25 cellular contexts compared by ENCODE assay signal in genomic region chr14:64929003-64929337, GRCh38. TPM values are rescaled to one million over a fixed set of nuclear protein-coding genes. Genes with fewer than 3 reads are reported as not detected.
DNase-seq lines count a peak whose midpoint lies in the region; ATAC-seq and TF ChIP-seq lines count a peak whose summit lies in the region.
"Had no signal": no experiment of that assay in that cellular context is flagged by ENCODE, and none has a peak within 500 bp of the region (broad histone marks: within the 10 kb centered on the region; RNA-seq: fewer than 3 reads in every experiment).

No MANE protein-coding gene starts in this region.

- H3K27me3 Mint-ChIP-seq in natural killer cell (ENCODE audit: low read depth in 2 of 2): no peaks in the 10 kb centered on the region
- H3K27me3 Mint-ChIP-seq in natural killer cell treated with Interleukin-12 subunit alpha and Interleukin-12 subunit beta and Interleukin-15 and Interleukin-18, amount 100 ng/mL, for 72 hours: no peaks in the 10 kb centered on the region
- H3K27me3 Mint-ChIP-seq: activated CD8-positive, alpha-beta memory T cell treated with anti-CD3 and anti-CD28 coated beads, Interleukin-2, amount 10 ng/mL, durations not matched to agents 7 days and 5 days had no signal

- intact Hi-C loops in natural killer cell (cut with micrococcal nuclease) (loop anchor here (2.0 kb wide), 1 partner anchor 14 kb away; the partner anchor contains the start of gene CHURC1), OCI-LY7 (cut with micrococcal nuclease; ENCODE audit: unreplicated experiment) (no loop called here), left lung (cut with DNase I) (no loop called here), stomach (cut with DNase I; ENCODE audit: low total_unique reads) (loop anchor here (10.0 kb wide), 1 partner anchor 46 kb away; the partner anchor contains the start of gene RAB15)

- H3K4me1 ChIP-seq in OCI-LY7 (ENCODE audit: insufficient read depth, low read length, poor library complexity, severe bottlenecking): peaks cover 13% of the 10 kb centered on the region
- no peaks in the 10 kb centered on the region for H3K4me1 ChIP-seq in left lung
- H3K4me1 ChIP-seq in stomach: peaks cover 0 to 29% (median 14%) of the 10 kb centered on the region in 4 donors

- H3K4me2 ChIP-seq in OCI-LY7 (ENCODE audit: low read length): no peak overlapping the region

- ATAC-seq in natural killer cell (peak in 2 of 3 donors; percentile 5 to 49), left lung (no peak), GM21528 (IDR thresholded peaks at IDR 0.05; ENCODE audit: low FRiP score, unreplicated experiment) (no peak)
- no peak for ATAC-seq in natural killer cell treated with Interleukin-12 subunit alpha and Interleukin-12 subunit beta and Interleukin-15 and Interleukin-18, amount 100 ng/mL, for 72 hours

- H4K20me1 ChIP-seq in OCI-LY7 (ENCODE audit: insufficient read depth, low read length): 0 out of 2 replicates have a peak, but pooled peaks cover 2% of the 10 kb centered on the region

- WGBS in stomach, 5 donors: 90 to 98% (median 97%) methylated on average over 3 of the region's 3 CpGs

- H2AFZ ChIP-seq in OCI-LY7 (ENCODE audit: low read length): no peak overlapping the region

- H3K4me3 ChIP-seq in OCI-LY7 (ENCODE audit: low read depth, low read length, poor library complexity, severe bottlenecking): no peak overlapping the region
- no peak overlapping the region for H3K4me3 ChIP-seq in left lung
- H3K4me3 ChIP-seq in stomach: no peak overlapping the region
- H3K4me3 ChIP-seq: HAP-1, lung, right atrium auricular region had no signal

- peak overlapping the region; percentile 38 for H3K27ac ChIP-seq in OCI-LY7 (ENCODE audit: low read depth, low read length, poor library complexity, severe bottlenecking)
- peak overlapping the region; percentile 15 to 21 for H3K27ac ChIP-seq in left lung
- peak overlapping the region in 2 of 5 donors; percentile 18 to 23 for H3K27ac ChIP-seq in stomach
- H3K27ac ChIP-seq: brain microvascular endothelial cell had no signal

- H3K36me3 ChIP-seq in OCI-LY7 (ENCODE audit: insufficient read depth, low read length) (peaks cover 99% of the 10 kb centered on the region), left lung (peaks cover 0 to 87% of the 10 kb centered on the region in 2 donors), stomach (peaks cover 14 to 97% (median 92%) of the 10 kb centered on the region in 4 donors)

- TF ChIP-seq POLR2A in stomach (IDR thresholded peaks at IDR 0.05): no peak

- H3K9me2 ChIP-seq in OCI-LY7 (ENCODE audit: insufficient read depth, low read length): no peaks in the 10 kb centered on the region

- CTCF ChIA-PET in OCI-LY7 (lab: Charles Lee; ENCODE audit: unreplicated experiment): no interaction called here

- peaks cover 7% of the 10 kb centered on the region for H3K36me3 Mint-ChIP-seq in natural killer cell
- H3K36me3 Mint-ChIP-seq in natural killer cell treated with Interleukin-12 subunit alpha and Interleukin-12 subunit beta and Interleukin-15 and Interleukin-18, amount 100 ng/mL, for 72 hours: peaks cover 10% of the 10 kb centered on the region

- H3K4me3 Mint-ChIP-seq in natural killer cell: no peak overlapping the region
- H3K4me3 Mint-ChIP-seq in natural killer cell treated with Interleukin-12 subunit alpha and Interleukin-12 subunit beta and Interleukin-15 and Interleukin-18, amount 100 ng/mL, for 72 hours: no peak overlapping the region
- H3K4me3 Mint-ChIP-seq: activated CD8-positive, alpha-beta memory T cell treated with anti-CD3 and anti-CD28 coated beads, Interleukin-2, amount 10 ng/mL, durations not matched to agents 7 days and 5 days; immature natural killer cell had no signal

- no peak for TF ChIP-seq EP300 in stomach (IDR thresholded peaks at IDR 0.05)

- no peak overlapping the region for H3K27ac Mint-ChIP-seq in natural killer cell
- H3K27ac Mint-ChIP-seq in natural killer cell treated with Interleukin-12 subunit alpha and Interleukin-12 subunit beta and Interleukin-15 and Interleukin-18, amount 100 ng/mL, for 72 hours: no peak overlapping the region
- H3K27ac Mint-ChIP-seq: activated CD8-positive, alpha-beta memory T cell treated with anti-CD3 and anti-CD28 coated beads, Interleukin-2, amount 10 ng/mL, durations not matched to agents 7 days and 5 days; activated T-helper 2 cell treated with anti-CD3 and anti-CD28 coated beads, Interferon-gamma antibody, Interleukin-2, Interleukin-4, amounts not matched to agents 10 μg/mL and 5 μg/mL and 100 μg/mL, durations not matched to agents 14 hours and 24 hours and 36 hours; immature natural killer cell had no signal

- no peaks in the 10 kb centered on the region for H3K9me3 Mint-ChIP-seq in natural killer cell
- H3K9me3 Mint-ChIP-seq in natural killer cell treated with Interleukin-12 subunit alpha and Interleukin-12 subunit beta and Interleukin-15 and Interleukin-18, amount 100 ng/mL, for 72 hours: no peaks in the 10 kb centered on the region
- H3K9me3 Mint-ChIP-seq: activated T-helper 2 cell treated with anti-CD3 and anti-CD28 coated beads, Interferon-gamma antibody, Interleukin-2, Interleukin-4, amounts not matched to agents 10 μg/mL and 5 μg/mL and 100 μg/mL, durations not matched to agents 14 hours and 24 hours and 36 hours; immature natural killer cell had no signal

- DNase-seq in natural killer cell (no peak), OCI-LY7 (ENCODE audit: low spot score) (no peak), left lung (no peak), COLO829 (ENCODE audit: low spot score) (no peak), activated T-cell treated with anti-CD3 and anti-CD28 coated beads for 4 hours (no peak), stomach (no peak)
- DNase-seq in natural killer cell treated with Interleukin-12 subunit alpha and Interleukin-12 subunit beta and Interleukin-15 and Interleukin-18, amount 100 ng/mL, for 72 hours (ENCODE audit: low spot score): no peak
- DNase-seq: activated CD8-positive, alpha-beta memory T cell treated with anti-CD3 and anti-CD28 coated beads, Interleukin-2, amount 10 ng/mL, durations not matched to agents 7 days and 5 days; brain microvascular endothelial cell; COR-L47; IMR-90; NCI-H2171; NCI-H526 treated with DMSO at 0.1 percent for 48 hours; nucleus accumbens; OCI-M1; SHP77; stimulated activated CD8-positive, alpha-beta memory T cell treated with anti-CD3 and anti-CD28 coated beads, Interleukin-4, amount 100 ng/mL, for 48 hours had no signal

- no peaks in the 10 kb centered on the region; the same call in 1 of the 2 replicates for H3K79me2 ChIP-seq in OCI-LY7 (ENCODE audit: insufficient read depth, low read depth, low read length)

- TF ChIP-seq CTCF in natural killer cell (IDR thresholded peaks at IDR 0.05) (no peak), OCI-LY7 (conservative IDR thresholded peaks at IDR 0.05; ENCODE audit: low read length) (no peak), left lung (IDR thresholded peaks at IDR 0.05) (no peak), stomach (IDR thresholded peaks at IDR 0.05) (no peak)

- H3K9me3 ChIP-seq in OCI-LY7 (ENCODE audit: low read length) (no peaks in the 10 kb centered on the region), left lung (no peaks in the 10 kb centered on the region), stomach (no peaks in the 10 kb centered on the region)
- H3K9me3 ChIP-seq: HAP-1, right atrium auricular region had no signal

- H3K27me3 ChIP-seq in left lung: no peaks in the 10 kb centered on the region
- no peaks in the 10 kb centered on the region for H3K27me3 ChIP-seq in stomach
- H3K27me3 ChIP-seq: brain microvascular endothelial cell, right atrium auricular region had no signal

- no TSS peak for BruUV-seq in OCI-LY7 (replicated peaks; lab: Mats Ljungman, UMichigan)

- peaks cover 6 to 14% of the 10 kb centered on the region in 2 donors for H3K4me1 Mint-ChIP-seq in natural killer cell
- peaks cover 6 to 8% of the 10 kb centered on the region in 2 donors for H3K4me1 Mint-ChIP-seq in natural killer cell treated with Interleukin-12 subunit alpha and Interleukin-12 subunit beta and Interleukin-15 and Interleukin-18, amount 100 ng/mL, for 72 hours (ENCODE audit: low read depth in 2 of 2)

- POLR2A ChIA-PET in OCI-LY7 (lab: Charles Lee): interaction anchor here (0.6 kb wide), 1 partner anchor 293 kb away, joined by 3 read pairs; no protein-coding TSS in a partner anchor

RNA-seq across cellular contexts. Expression of gene GPX2, which starts 13.6 kb away (rescaled TPM):
- not detected for total RNA-seq in natural killer cell
- total RNA-seq in natural killer cell treated with Interleukin-12 subunit alpha and Interleukin-12 subunit beta and Interleukin-15 and Interleukin-18, amount 100 ng/mL, for 72 hours: not detected
- total RNA-seq in OCI-LY7 (2014; rRNA removed; shearing (Covaris generic)): not detected in 2 replicates
- not detected in 2 replicates for total RNA-seq in OCI-LY7 (2022)
- total RNA-seq in left lung: 1 to 10 TPM in 1 of 2 donors, under 1 TPM in 1; 0.82 to 2.8 TPM
- total RNA-seq in stomach: 100 to 1,000 TPM in 2 of 5 donors, 10 to 100 TPM in 3; 22.8 to 298 (median 48.4) TPM
- 100 to 1,000 TPM; 167 to 464 (median 301) TPM for polyA plus RNA-seq in stomach
- total RNA-seq: activated CD8-positive, alpha-beta memory T cell treated with anti-CD3 and anti-CD28 coated beads, Interleukin-2, amount 10 ng/mL, durations not matched to agents 7 days and 5 days; activated T-helper 2 cell treated with anti-CD3 and anti-CD28 coated beads, Interferon-gamma antibody, Interleukin-2, Interleukin-4, amounts not matched to agents 10 μg/mL and 5 μg/mL and 100 μg/mL, durations not matched to agents 14 hours and 24 hours and 36 hours; Daoy; dermis blood vessel endothelial cell; IMR-90; right atrium auricular region had no signal
- polyA plus RNA-seq: immature natural killer cell, IMR-90 had no signal

RNA-seq across cellular contexts. Expression of gene CHURC1, which starts 14.7 kb away (rescaled TPM):
- total RNA-seq in natural killer cell (10 to 100 TPM; 56.1 to 65.5 (median 65.4) TPM), OCI-LY7 (2022) (54.6 and 72.5 TPM in 2 replicates), left lung (10 to 100 TPM; 58.7 to 59.1 TPM), stomach (100 to 1,000 TPM in 1 of 5 donors, 10 to 100 TPM in 4; 20.4 to 102 (median 43.3) TPM)
- total RNA-seq in natural killer cell treated with Interleukin-12 subunit alpha and Interleukin-12 subunit beta and Interleukin-15 and Interleukin-18, amount 100 ng/mL, for 72 hours: 10 to 100 TPM; 27.8 to 38.6 TPM
- 33.0 and 34.0 TPM in 2 replicates for total RNA-seq in OCI-LY7 (2014; rRNA removed; shearing (Covaris generic))
- 10 to 100 TPM; 40.0 to 53.2 (median 41.7) TPM for polyA plus RNA-seq in stomach

RNA-seq across cellular contexts. Expression of gene RAB15, which starts 43.2 kb away (rescaled TPM):
- total RNA-seq in natural killer cell (1 to 10 TPM in 2 of 3 donors, under 1 TPM in 1; 0.82 to 3.2 (median 1.7) TPM), OCI-LY7 (2022) (not detected in 2 replicates), left lung (10 to 100 TPM; 21.8 to 36.6 TPM), stomach (10 to 100 TPM in 3 of 5 donors, 1 to 10 TPM in 2; 1.2 to 20.3 (median 11.0) TPM)
- total RNA-seq in natural killer cell treated with Interleukin-12 subunit alpha and Interleukin-12 subunit beta and Interleukin-15 and Interleukin-18, amount 100 ng/mL, for 72 hours: 1 to 10 TPM; 1.8 to 2.1 TPM
- total RNA-seq in OCI-LY7 (2014; rRNA removed; shearing (Covaris generic)): 0.38 and 1.2 TPM in 2 replicates
- 10 to 100 TPM in 2 of 3 donors, 1 to 10 TPM in 1; 7.2 to 14.1 (median 11.9) TPM for polyA plus RNA-seq in stomach

RNA-seq across cellular contexts. Expression of gene SPTB, which starts 49.3 kb away (rescaled TPM):
- under 1 TPM; 0.07 to 0.59 (median 0.13) TPM for total RNA-seq in natural killer cell
- under 1 TPM; 0.07 to 0.14 TPM for total RNA-seq in natural killer cell treated with Interleukin-12 subunit alpha and Interleukin-12 subunit beta and Interleukin-15 and Interleukin-18, amount 100 ng/mL, for 72 hours
- total RNA-seq in OCI-LY7 (2014; rRNA removed; shearing (Covaris generic)): not detected in 2 replicates
- not detected in 2 replicates for total RNA-seq in OCI-LY7 (2022)
- 1 to 10 TPM; 2.3 to 2.6 TPM for total RNA-seq in left lung
- total RNA-seq in stomach: 1 to 10 TPM in 2 of 5 donors, under 1 TPM in 1, not detected in 2; under 0.01 to 3.5 (median 1.0) TPM
- under 1 TPM; 0.18 to 0.92 (median 0.19) TPM for polyA plus RNA-seq in stomach
- total RNA-seq: activated CD8-positive, alpha-beta memory T cell treated with anti-CD3 and anti-CD28 coated beads, Interleukin-2, amount 10 ng/mL, durations not matched to agents 7 days and 5 days had no signal

RNA-seq across cellular contexts. Expression of gene FNTB, which starts 57.7 kb away (rescaled TPM):
- 1 to 10 TPM; 4.0 to 8.7 (median 8.4) TPM for total RNA-seq in natural killer cell
- 10 to 100 TPM; 13.4 to 30.9 TPM for total RNA-seq in natural killer cell treated with Interleukin-12 subunit alpha and Interleukin-12 subunit beta and Interleukin-15 and Interleukin-18, amount 100 ng/mL, for 72 hours
- 6.3 and 9.2 TPM in 2 replicates for total RNA-seq in OCI-LY7 (2014; rRNA removed; shearing (Covaris generic))
- 12.0 and 18.0 TPM in 2 replicates for total RNA-seq in OCI-LY7 (2022)
- total RNA-seq in left lung: 10 to 100 TPM; 16.6 to 19.3 TPM
- 10 to 100 TPM in 2 of 5 donors, 1 to 10 TPM in 2, not detected in 1; 2.9 to 18.3 (median 8.1) TPM for total RNA-seq in stomach
- polyA plus RNA-seq in stomach: 10 to 100 TPM in 1 of 3 donors, 1 to 10 TPM in 2; 6.1 to 10.6 (median 6.3) TPM

Comparison
In these comparisons a context has a peak if more than half of its experiments do, and no peak if none do; other contexts are left out.
1. ATAC-seq: peak in natural killer cell (2 of 3); none in natural killer cell treated with Interleukin-12 subunit alpha and Interleukin-12 subunit beta and Interleukin-15 and Interleukin-18, amount 100 ng/mL, for 72 hours (0 of 2), left lung (single experiment) and GM21528 (single experiment).
2. RNA of gene GPX2, which starts 13.6 kb away (total RNA-seq): 22.8 to 298 TPM in stomach; 0.82 to 2.8 TPM in left lung, not detected in natural killer cell, not detected in natural killer cell treated with Interleukin-12 subunit alpha and Interleukin-12 subunit beta and Interleukin-15 and Interleukin-18, amount 100 ng/mL, for 72 hours and not detected in OCI-LY7; every median in the first group is over 4 times any median in the second.
3. intact Hi-C loops: an anchor here in natural killer cell (2.0 kb wide) and stomach (10.0 kb wide); none called in OCI-LY7 and left lung.